In genomic region chr20:53590122-53590521, GRCh38 we compare ENCODE assay signal across 8 cellular contexts. TPM values are rescaled to one million over a fixed set of nuclear protein-coding genes. Genes with fewer than 3 reads are reported as not detected.
A peak's percentile ranks its signal among the peaks of the same experiment; 100 is the strongest.
DNase-seq lines count a peak whose midpoint lies in the region; ATAC-seq, FAIRE-seq and TF ChIP-seq lines count a peak whose summit lies in the region.
"Not testable (repeated sequence)": the region's sequence is repeated elsewhere in the genome, so short reads cannot be mapped to it uniquely, and the experiment has no call there.

No MANE protein-coding gene starts in this region.

- not testable (repeated sequence) for H2AFZ ChIP-seq in keratinocyte (ENCODE audit: control insufficient read depth, low read length); neuronal stem cell (ENCODE audit: low read length)

- H3K27ac ChIP-seq in CD4-positive, alpha-beta memory T cell (ENCODE audit: low read depth, low read length), result peak overlapping the region; percentile 86
- peak overlapping the region; percentile 92 for H3K27ac ChIP-seq in HUES64 (ENCODE audit: low read depth, low read length)
- peak overlapping the region; percentile 92 for H3K27ac ChIP-seq in keratinocyte (ENCODE audit: control insufficient read depth, insufficient read depth, low read length)
- not testable (repeated sequence) for H3K27ac ChIP-seq in neuronal stem cell (replicated peaks; ENCODE audit: low read length)
- H3K27ac ChIP-seq in suprapubic skin, result peak overlapping the region; percentile 100

- not testable (repeated sequence) for H4K8ac ChIP-seq in neuronal stem cell (ENCODE audit: low read depth, low read length)

- H3K9ac ChIP-seq in HUES64 (ENCODE audit: low read depth, low read length) (peak overlapping the region; percentile 75), keratinocyte (ENCODE audit: control insufficient read depth, extremely low read depth, insufficient read depth, low read length) (peak overlapping the region; percentile 89)
- not testable (repeated sequence) for H3K9ac ChIP-seq in neuronal stem cell (ENCODE audit: low read depth, low read length, poor library complexity)

- H2BK120ac ChIP-seq in neuronal stem cell (ENCODE audit: low read depth, low read length), result not testable (repeated sequence)

- POLR2A ChIA-PET in CD4-positive, alpha-beta memory T cell (lab: Charles Lee; ENCODE audit: partially characterized antibody), result interaction anchor here (0.7 to 7.7 kb wide), 2 partner anchors 32 to 52 kb away, joined by 5 to 68 read pairs; no protein-coding TSS in a partner anchor
- POLR2A ChIA-PET in T-cell (lab: Charles Lee), result interaction anchor here (0.6 kb wide), 2 partner anchors 20 to 60 kb away, joined by 3 read pairs; no protein-coding TSS in a partner anchor

- H3K9me1 ChIP-seq in keratinocyte (ENCODE audit: control insufficient read depth, extremely low read depth, insufficient read depth, low read length), result not testable (repeated sequence)

- peaks cover 31 to 69% (median 42%) of the 10 kb centered on the region in 4 donors for H3K4me1 Mint-ChIP-seq in CD4-positive, alpha-beta memory T cell
- H3K4me1 Mint-ChIP-seq in T-cell (peaks cover 45 to 65% (median 50%) of the 10 kb centered on the region in 3 donors), endothelial cell (ENCODE audit: unreplicated experiment) (peaks cover 49% of the 10 kb centered on the region)
- H3K4me1 Mint-ChIP-seq in activated naive CD8-positive, alpha-beta T cell treated with anti-CD3 and anti-CD28 coated beads for 36 hours, result peaks cover 41% of the 10 kb centered on the region

- not testable (repeated sequence) for H4K91ac ChIP-seq in neuronal stem cell (ENCODE audit: low read depth, low read length, poor library complexity)

- not testable (repeated sequence) for H3K27me3 Mint-ChIP-seq in CD4-positive, alpha-beta memory T cell; T-cell; activated naive CD8-positive, alpha-beta T cell treated with anti-CD3 and anti-CD28 coated beads for 36 hours; endothelial cell (ENCODE audit: unreplicated experiment)

- H3K9me3 Mint-ChIP-seq in CD4-positive, alpha-beta memory T cell; T-cell; activated naive CD8-positive, alpha-beta T cell treated with anti-CD3 and anti-CD28 coated beads for 36 hours; endothelial cell (ENCODE audit: unreplicated experiment): not testable (repeated sequence)

- not testable (repeated sequence) for TF ChIP-seq POLR2A in suprapubic skin (IDR thresholded peaks at IDR 0.05)

- intact Hi-C loops in CD4-positive, alpha-beta memory T cell (cut with micrococcal nuclease), result not testable (repeated sequence)

- peaks cover 0 to 19% of the 10 kb centered on the region in 2 donors for H3K36me3 Mint-ChIP-seq in CD4-positive, alpha-beta memory T cell
- H3K36me3 Mint-ChIP-seq in T-cell; endothelial cell (ENCODE audit: low read depth, unreplicated experiment): not testable (repeated sequence)
- H3K36me3 Mint-ChIP-seq in activated naive CD8-positive, alpha-beta T cell treated with anti-CD3 and anti-CD28 coated beads for 36 hours, result peaks cover 18% of the 10 kb centered on the region

- H3K4me3 Mint-ChIP-seq in CD4-positive, alpha-beta memory T cell, result peak overlapping the region; percentile 84 to 98 (median 96)
- H3K4me3 Mint-ChIP-seq in T-cell (peak overlapping the region; percentile 90 to 97 (median 95)), endothelial cell (ENCODE audit: unreplicated experiment) (peak overlapping the region; percentile 98)
- peak overlapping the region; percentile 91 for H3K4me3 Mint-ChIP-seq in activated naive CD8-positive, alpha-beta T cell treated with anti-CD3 and anti-CD28 coated beads for 36 hours

- not testable (repeated sequence) for H3K9me3 ChIP-seq in CD4-positive, alpha-beta memory T cell (ENCODE audit: control insufficient read depth in 1 of 2, low read length in 2 of 2); HUES64 (ENCODE audit: insufficient read depth, low read depth, low read length); keratinocyte (ENCODE audit: control insufficient read depth, low read depth, low read length); neuronal stem cell (replicated peaks in 1 of 2; ENCODE audit: control insufficient read depth in 2 of 2, insufficient read depth in 1 of 2, low read depth in 1 of 2, low read length in 2 of 2); suprapubic skin

- not testable (repeated sequence) for DNase-seq in CD4-positive, alpha-beta memory T cell; T-cell; activated naive CD8-positive, alpha-beta T cell treated with anti-CD3 and anti-CD28 coated beads for 36 hours; endothelial cell (ENCODE audit: low spot score); keratinocyte (ENCODE audit: low read depth, low spot score); neuronal stem cell (ENCODE audit: low spot score); suprapubic skin (ENCODE audit: low spot score in 2 of 2)

- CTCF ChIA-PET in CD4-positive, alpha-beta memory T cell (lab: Charles Lee; ENCODE audit: partially characterized antibody), result interaction anchor here (1.0 kb wide), 1 partner anchor 20 kb away, joined by 5 read pairs; no protein-coding TSS in a partner anchor
- CTCF ChIA-PET in T-cell (lab: Charles Lee), result interaction anchor here in 1 of 2 donors (0.6 kb wide), 1 partner anchor 1392 kb away, joined by 3 read pairs; no protein-coding TSS in a partner anchor

- H3K14ac ChIP-seq in neuronal stem cell (ENCODE audit: low read length), result not testable (repeated sequence)

- not testable (repeated sequence) for H3K23ac ChIP-seq in neuronal stem cell (ENCODE audit: low read depth, low read length, poor library complexity)

- TF ChIP-seq EP300 in suprapubic skin (IDR thresholded peaks at IDR 0.05), result not testable (repeated sequence)

- H3K27me3 ChIP-seq in CD4-positive, alpha-beta memory T cell (ENCODE audit: insufficient read depth, low read length); HUES64 (ENCODE audit: insufficient read depth, low read length); keratinocyte (ENCODE audit: control insufficient read depth, extremely low read depth, insufficient read depth, low read length); neuronal stem cell (ENCODE audit: control insufficient read depth in 3 of 3, insufficient read depth in 3 of 3, low read depth in 1 of 3, low read length in 3 of 3); suprapubic skin: not testable (repeated sequence)

- not testable (repeated sequence) for H3K36me3 ChIP-seq in CD4-positive, alpha-beta memory T cell (ENCODE audit: insufficient read depth, low read length); HUES64 (ENCODE audit: insufficient read depth, low read length); keratinocyte (ENCODE audit: control insufficient read depth in 2 of 2, extremely low read depth in 1 of 2, insufficient read depth in 2 of 2, low read length in 2 of 2); neuronal stem cell (replicated peaks in 1 of 2; ENCODE audit: control insufficient read depth in 2 of 2, insufficient read depth in 2 of 2, low read length in 2 of 2); suprapubic skin

- not testable (repeated sequence) for H2AK5ac ChIP-seq in neuronal stem cell (ENCODE audit: low read depth, low read length)

- H2BK15ac ChIP-seq in neuronal stem cell (ENCODE audit: low read length), result not testable (repeated sequence)

- TF ChIP-seq CTCF in endothelial cell (IDR thresholded peaks at IDR 0.05; ENCODE audit: unreplicated experiment); keratinocyte (optimal IDR thresholded peaks at IDR 0.05 in 1 of 3, IDR thresholded peaks at IDR 0.05 in 1 of 3, conservative IDR thresholded peaks at IDR 0.05 in 1 of 3; ENCODE audit: extremely low read depth in 1 of 3, insufficient read depth in 2 of 3, low read length in 3 of 3); suprapubic skin (IDR thresholded peaks at IDR 0.05): not testable (repeated sequence)

- not testable (repeated sequence) for ATAC-seq in T-cell (replicated peaks in 1 of 4)

- WGBS in HUES64, result no CpG with 5 or more reads among the region's 2 CpGs
- WGBS in neuronal stem cell (ENCODE audit: extremely low coverage in 2 of 2, insufficient read length in 2 of 2, insufficient replicate concordance in 1 of 2), 2 donors, result no CpG with 5 or more reads among the region's 2 CpGs
- 39% methylated on average over 2 of the region's 2 CpGs for WGBS in suprapubic skin

- H3K18ac ChIP-seq in neuronal stem cell (ENCODE audit: low read length), result not testable (repeated sequence)

- not testable (repeated sequence) for H3K4ac ChIP-seq in neuronal stem cell (ENCODE audit: low read length)

- peak overlapping the region; percentile 93 to 100 (median 98) for H3K27ac Mint-ChIP-seq in CD4-positive, alpha-beta memory T cell
- H3K27ac Mint-ChIP-seq in T-cell (peak overlapping the region; percentile 95 to 96), endothelial cell (ENCODE audit: unreplicated experiment) (peak overlapping the region; percentile 93)
- H3K27ac Mint-ChIP-seq in activated naive CD8-positive, alpha-beta T cell treated with anti-CD3 and anti-CD28 coated beads for 36 hours, result peak overlapping the region; percentile 99

- H2BK12ac ChIP-seq in neuronal stem cell (ENCODE audit: low read length), result not testable (repeated sequence)

- not testable (repeated sequence) for H2BK5ac ChIP-seq in neuronal stem cell (ENCODE audit: low read length)

- peaks cover 80% of the 10 kb centered on the region for H3K79me2 ChIP-seq in keratinocyte (ENCODE audit: control insufficient read depth, insufficient read depth, low read length)

- not testable (repeated sequence) for FAIRE-seq in keratinocyte (lab: Jason Lieb, UNC)

- H3K4me3 ChIP-seq in CD4-positive, alpha-beta memory T cell (ENCODE audit: low read length in 2 of 2), result peak overlapping the region; percentile 52 to 58
- H3K4me3 ChIP-seq in HUES64 (ENCODE audit: low read length), result peak overlapping the region; percentile 84
- H3K4me3 ChIP-seq in keratinocyte (ENCODE audit: control insufficient read depth in 2 of 3, extremely low read depth in 1 of 3, insufficient read depth in 2 of 3, low read depth in 1 of 3, low read length in 3 of 3), result peak overlapping the region in 1 of 3 experiments; percentile 51
- not testable (repeated sequence) for H3K4me3 ChIP-seq in neuronal stem cell (ENCODE audit: low read length in 2 of 2)
- peak overlapping the region; percentile 17 for H3K4me3 ChIP-seq in suprapubic skin

- H4K20me1 ChIP-seq in keratinocyte (ENCODE audit: control insufficient read depth, extremely low read depth, insufficient read depth, low read length), result not testable (repeated sequence)

- peaks cover 48% of the 10 kb centered on the region for H3K4me1 ChIP-seq in CD4-positive, alpha-beta memory T cell (ENCODE audit: insufficient read depth, low read length)
- H3K4me1 ChIP-seq in HUES64 (ENCODE audit: insufficient read depth, low read length) (peaks cover 58% of the 10 kb centered on the region), keratinocyte (ENCODE audit: control insufficient read depth, extremely low read depth, insufficient read depth, low read length) (peaks cover 26% of the 10 kb centered on the region), suprapubic skin (peaks cover 55% of the 10 kb centered on the region)
- H3K4me1 ChIP-seq in neuronal stem cell (ENCODE audit: control insufficient read depth in 2 of 2, insufficient read depth in 1 of 2, low read depth in 1 of 2, low read length in 2 of 2), result not testable (repeated sequence)

- peak overlapping the region; percentile 85 for H3K4me2 ChIP-seq in keratinocyte (ENCODE audit: control insufficient read depth, extremely low read depth, insufficient read depth, low read depth, low read length)
- H3K4me2 ChIP-seq in neuronal stem cell (ENCODE audit: insufficient read depth, low read length, poor library complexity, severe bottlenecking), result peak overlapping the region; percentile 11

- not testable (repeated sequence) for H3K79me1 ChIP-seq in neuronal stem cell (ENCODE audit: low read depth, low read length)

- dilution Hi-C loops in keratinocyte (cut with MboI; ENCODE audit: extremely low pct_ligation_motif_present, low sequenced_read_pairs), result not testable (repeated sequence)

RNA-seq across cellular contexts. Expression of gene ZNF217, which starts 3.5 kb away (rescaled TPM):
- total RNA-seq in CD4-positive, alpha-beta memory T cell, result 100 to 1,000 TPM; 100 to 111 TPM
- polyA plus RNA-seq in CD4-positive, alpha-beta memory T cell, result 10 to 100 TPM; 11.6 to 28.6 TPM
- polyA plus RNA-seq in HUES64 (2013, experiment 1 of 2), result 33.1 TPM
- polyA plus RNA-seq in HUES64 (2013, experiment 2 of 2), result 40.0 TPM
- 10 to 100 TPM; 57.6 to 92.4 (median 87.5) TPM for total RNA-seq in T-cell
- 10 to 100 TPM; 55.6 to 59.0 TPM for total RNA-seq in activated naive CD8-positive, alpha-beta T cell treated with anti-CD3 and anti-CD28 coated beads for 36 hours
- total RNA-seq in endothelial cell (ENCODE audit: unreplicated experiment), result 76.7 TPM
- 16.9 to 19.1 TPM (median 17.3 TPM) in 3 replicates for polyA plus RNA-seq in keratinocyte
- polyA plus RNA-seq in keratinocyte (2011; ENCODE audit: low read depth), result 13.1 TPM
- 7.4 and 10.7 TPM in 2 replicates for polyA plus RNA-seq in keratinocyte (2011; cell fraction: cytosol; rRNA removed)
- polyA plus RNA-seq in keratinocyte (2011; cell fraction: nucleus; rRNA removed), result 25.3 and 32.5 TPM in 2 replicates
- polyA plus RNA-seq in keratinocyte (2012; ENCODE audit: low replicate concordance), result 23.6 and 26.4 TPM in 2 replicates
- 33.8 to 58.6 TPM (median 48.4 TPM) in 3 replicates for polyA minus RNA-seq in keratinocyte
- polyA minus RNA-seq in keratinocyte (2011; cell fraction: cytosol; rRNA and poly(A)+ RNA removed), result 14.0 TPM
- polyA minus RNA-seq in keratinocyte (2011; cell fraction: nucleus; rRNA and poly(A)+ RNA removed), result 53.1 and 94.6 TPM in 2 replicates
- polyA plus RNA-seq in neuronal stem cell (2013, experiment 1 of 2), result 31.6 TPM
- polyA plus RNA-seq in neuronal stem cell (2013, experiment 2 of 2), result 32.6 TPM
- 10 to 100 TPM; 31.2 to 64.8 (median 46.7) TPM for total RNA-seq in suprapubic skin
